ENCODE assay signal across 1 cellular context in genomic region chr2:145906356-145906755, GRCh38.
TF ChIP-seq lines count a peak whose summit lies in the region.

No MANE protein-coding gene starts in this region.

TF ChIP-seq in WTC11, 78 proteins besides CTCF, POLR2A, EP300 and RAD21 (continued from another document):
- TF ChIP-seq MXD4 (CRISPR knock-in tag; IDR thresholded peaks at IDR 0.05; ENCODE audit: borderline replicate concordance) (no peak), ZNF263 (CRISPR knock-in tag; IDR thresholded peaks at IDR 0.05; ENCODE audit: low read depth) (no peak), MYBL2 (CRISPR knock-in tag; IDR thresholded peaks at IDR 0.05) (no peak), ZNF671 (CRISPR knock-in tag; IDR thresholded peaks at IDR 0.05) (no peak), ATF1 (CRISPR knock-in tag; IDR thresholded peaks at IDR 0.05) (no peak)
